13 cellular contexts compared by ENCODE assay signal in genomic region chr20:41309817-41310216, GRCh38. TPM values are rescaled to one million over a fixed set of nuclear protein-coding genes. Genes with fewer than 3 reads are reported as not detected.
DNase-seq lines count a peak whose midpoint lies in the region; ATAC-seq and TF ChIP-seq lines count a peak whose summit lies in the region.
"Had no signal": no experiment of that assay in that cellular context is flagged by ENCODE, and none has a peak within 500 bp of the region (broad histone marks: within the 10 kb centered on the region; RNA-seq: fewer than 3 reads in every experiment).

No MANE protein-coding gene starts in this region.

- H3K4me1 ChIP-seq in right atrium auricular region (peaks cover 0 to 39% of the 10 kb centered on the region in 2 donors), uterus (no peaks in the 10 kb centered on the region)

- no peaks in the 10 kb centered on the region for H3K9me3 ChIP-seq in right atrium auricular region
- no peaks in the 10 kb centered on the region for H3K9me3 ChIP-seq in uterus

- no peaks in the 10 kb centered on the region for H3K27me3 ChIP-seq in right atrium auricular region
- no peaks in the 10 kb centered on the region for H3K27me3 ChIP-seq in uterus

- no peaks in the 10 kb centered on the region for H3K36me3 ChIP-seq in right atrium auricular region
- H3K36me3 ChIP-seq in uterus: no peaks in the 10 kb centered on the region

- H3K4me3 ChIP-seq in right atrium auricular region: no peak overlapping the region
- H3K4me3 ChIP-seq in uterus: no peak overlapping the region

- TF ChIP-seq POLR2A in uterus (IDR thresholded peaks at IDR 0.05): no peak

- H3K27ac ChIP-seq in right atrium auricular region (peak overlapping the region; percentile 13 to 66), uterus (peak overlapping the region; percentile 62 to 65)
- H3K27ac ChIP-seq: parathyroid adenoma had no signal

- intact Hi-C loops in left ventricle myocardium superior (cut with micrococcal nuclease): loop anchor here (10.0 kb wide), 1 partner anchor 55 kb away; no protein-coding TSS in a partner anchor
- intact Hi-C loops in uterus (cut with DNase I; ENCODE audit: low total_unique reads): no loop called here

- DNase-seq in right atrium auricular region (ENCODE audit: low spot score) (no peak), left ventricle myocardium superior (no peak), astrocyte of the hippocampus (ENCODE audit: low read depth, low spot score) (peak; percentile 59), hepatic stellate cell (ENCODE audit: low spot score) (peak; percentile 46), uterus (no peak), DMS79 treated with DMSO at 0.1 percent for 48 hours (lab: John Stamatoyannopoulos, UW) (no peak), SHP77 (lab: John Stamatoyannopoulos, UW) (no peak)
- no peak for DNase-seq in stimulated activated CD4-positive, alpha-beta T cell treated with anti-CD3 and anti-CD28 coated beads, Interleukin-2, amount 100 ng/mL, for 24 hours
- DNase-seq: central memory CD4-positive, alpha-beta T cell; KBM-7; NCI-H2171 treated with DMSO at 0.1 percent for 48 hours; stimulated activated CD4-positive, alpha-beta T cell treated with anti-CD3 and anti-CD28 coated beads, Interleukin-4, amount 100 ng/mL, for 24 hours had no signal

- TF ChIP-seq CTCF in right atrium auricular region (IDR thresholded peaks at IDR 0.05) (no peak), uterus (IDR thresholded peaks at IDR 0.05) (no peak)

- ATAC-seq in left ventricle myocardium superior: no peak

RNA-seq across cellular contexts. Expression of gene ZHX3, which starts 7.7 kb away (rescaled TPM):
- total RNA-seq in right atrium auricular region (10 to 100 TPM; 23.8 to 25.7 TPM), left ventricle myocardium superior (37.8 TPM), uterus (10 to 100 TPM; 18.7 to 85.2 (median 25.0) TPM)

RNA-seq across cellular contexts. Expression of gene LPIN3, which starts 30.8 kb away (rescaled TPM):
- total RNA-seq in right atrium auricular region (10 to 100 TPM in 1 of 2 donors, 1 to 10 TPM in 1; 9.7 to 13.7 TPM), left ventricle myocardium superior (22.9 TPM), uterus (10 to 100 TPM in 2 of 4 donors, 1 to 10 TPM in 2; 7.4 to 30.5 (median 10.2) TPM)

RNA-seq across cellular contexts. Expression of gene EMILIN3, which starts 56.8 kb away (rescaled TPM):
- total RNA-seq in right atrium auricular region: 1 to 10 TPM; 1.8 to 4.9 TPM
- total RNA-seq in left ventricle myocardium superior: 4.3 TPM
- 10 to 100 TPM in 1 of 4 donors, 1 to 10 TPM in 1, under 1 TPM in 2; 0.29 to 53.0 (median 2.4) TPM for total RNA-seq in uterus

Comparison
In these comparisons a context has a peak if more than half of its experiments do, and no peak if none do; other contexts are left out.
1. DNase-seq: peak in astrocyte of the hippocampus (single experiment) and hepatic stellate cell (single experiment); none in right atrium auricular region (single experiment), left ventricle myocardium superior (single experiment), uterus (0 of 2), DMS79 treated with DMSO at 0.1 percent for 48 hours (single experiment), SHP77 (0 of 2) and stimulated activated CD4-positive, alpha-beta T cell treated with anti-CD3 and anti-CD28 coated beads, Interleukin-2, amount 100 ng/mL, for 24 hours (0 of 2).